Comparison of ENCODE assay signal across 8 cellular contexts in the genomic region with DNA sequence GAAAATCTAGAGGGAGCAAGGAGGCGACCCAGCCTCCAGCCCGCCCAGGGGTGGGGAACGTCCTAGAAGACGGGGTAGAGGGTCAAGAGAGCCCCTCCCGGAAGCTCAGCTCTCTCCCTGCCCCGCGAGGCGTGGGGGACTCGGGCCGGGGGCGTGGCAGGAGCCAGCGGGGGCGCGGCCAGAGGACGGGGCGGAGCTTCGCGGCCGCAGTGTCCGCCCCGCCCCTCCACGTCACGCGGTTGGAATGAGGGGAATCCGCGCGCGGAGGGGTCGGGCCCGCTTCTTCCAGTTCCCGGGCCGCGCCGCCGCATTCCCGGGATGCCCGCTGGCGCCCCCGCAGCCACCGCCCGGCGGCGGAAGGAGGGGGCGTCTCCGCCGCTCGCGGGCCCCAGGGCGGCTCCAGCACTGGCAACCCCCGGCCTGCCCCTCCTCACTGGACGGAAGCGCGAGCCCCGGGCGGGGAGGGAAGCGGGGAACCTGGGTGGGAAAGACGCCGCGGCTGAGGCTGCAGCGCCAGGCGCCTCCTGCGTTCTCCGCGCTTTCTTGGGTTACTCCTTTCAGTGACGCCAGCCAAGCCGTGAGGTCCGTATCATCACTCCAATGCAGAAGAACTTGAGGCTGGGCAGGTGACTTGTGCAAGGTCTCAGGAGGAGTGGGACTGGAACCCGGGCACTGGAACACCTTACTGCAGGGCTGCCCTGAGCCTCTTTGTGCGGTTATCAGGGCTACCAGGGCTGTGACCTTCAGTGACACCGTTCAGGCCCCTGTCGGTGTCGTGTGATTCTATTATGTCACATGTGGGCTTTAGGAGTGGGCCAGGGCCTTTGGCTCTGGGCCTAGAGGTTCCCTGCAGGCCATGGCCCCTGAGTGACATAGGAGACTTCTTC. TPM values are rescaled to one million over a fixed set of nuclear protein-coding genes. Genes with fewer than 3 reads are reported as not detected.
DNase-seq lines count a peak whose midpoint lies in the region; ATAC-seq, FAIRE-seq and TF ChIP-seq lines count a peak whose summit lies in the region.

No MANE protein-coding gene starts in this region.

- intact Hi-C loops in posterior vena cava (cut with DNase I): no loop called here

- H3K4me3 ChIP-seq in astrocyte (ENCODE audit: insufficient read depth, low read depth, low read length): peak overlapping the region; percentile 21
- H3K4me3 ChIP-seq in right atrium auricular region: peak overlapping the region; percentile 39 to 67

- FAIRE-seq in astrocyte (lab: Jason Lieb, UNC): no peak

- H3K9me3 ChIP-seq in astrocyte (ENCODE audit: insufficient read depth, low read depth, low read length) (no peaks in the 10 kb centered on the region), right atrium auricular region (no peaks in the 10 kb centered on the region)

- peak overlapping the region; percentile 86 for H3K4me3 Mint-ChIP-seq in T-helper 1 cell treated with Interleukin-12 subunit alpha and Interleukin-12 subunit beta and Interleukin-4 antibody, amounts not matched to agents 30 μg/mL and 1 μg/mL, for 36 hours
- H3K4me3 Mint-ChIP-seq in astrocyte (ENCODE audit: unreplicated experiment): peak overlapping the region; percentile 64

- DNase-seq in GM13976 (ENCODE audit: low spot score) (peak; percentile 87), HT-29 (ENCODE audit: low spot score) (peak; percentile 85), astrocyte (ENCODE audit: low read depth) (peak; percentile 66), right atrium auricular region (ENCODE audit: low spot score) (peak; percentile 89), posterior vena cava (ENCODE audit: low spot score) (peak; percentile 94), ureter (ENCODE audit: low spot score) (peak; percentile 83)

- H3K36me3 ChIP-seq in astrocyte (ENCODE audit: insufficient read depth, low read length) (no peaks in the 10 kb centered on the region), right atrium auricular region (peaks cover 11% of the 10 kb centered on the region)

- H3K4me1 Mint-ChIP-seq in T-helper 1 cell treated with Interleukin-12 subunit alpha and Interleukin-12 subunit beta and Interleukin-4 antibody, amounts not matched to agents 30 μg/mL and 1 μg/mL, for 36 hours (ENCODE audit: low read depth): peaks cover 16% of the 10 kb centered on the region
- H3K4me1 Mint-ChIP-seq in astrocyte (ENCODE audit: low read depth, unreplicated experiment): peaks cover 15% of the 10 kb centered on the region

- no peaks in the 10 kb centered on the region for H3K9me3 Mint-ChIP-seq in T-helper 1 cell treated with Interleukin-12 subunit alpha and Interleukin-12 subunit beta and Interleukin-4 antibody, amounts not matched to agents 30 μg/mL and 1 μg/mL, for 36 hours
- H3K9me3 Mint-ChIP-seq in astrocyte (ENCODE audit: unreplicated experiment): no peaks in the 10 kb centered on the region

- peaks cover 37% of the 10 kb centered on the region for H3K4me1 ChIP-seq in astrocyte (ENCODE audit: insufficient read depth, low read length)
- H3K4me1 ChIP-seq in right atrium auricular region: peaks cover 0 to 84% of the 10 kb centered on the region in 2 donors

- H2AFZ ChIP-seq in astrocyte (ENCODE audit: low read depth, low read length): peak overlapping the region; percentile 44

- peak overlapping the region; percentile 61 for H3K9ac ChIP-seq in astrocyte (ENCODE audit: low read length)

- TF ChIP-seq CTCF in GM13976 (IDR thresholded peaks at IDR 0.05; ENCODE audit: borderline replicate concordance, control extremely low read depth, extremely low read depth, insufficient read depth, missing control alignments) (no peak), astrocyte (IDR thresholded peaks at IDR 0.05; ENCODE audit: insufficient read depth, low read depth, low read length) (no peak), right atrium auricular region (IDR thresholded peaks at IDR 0.05) (peak in 1 of 2 donors; percentile 20)

- no peak for ATAC-seq in GM21717 (IDR thresholded peaks at IDR 0.05; ENCODE audit: unreplicated experiment)

- H3K4me2 ChIP-seq in astrocyte (ENCODE audit: low read length): peak overlapping the region; percentile 80

- H3K27ac ChIP-seq in astrocyte (ENCODE audit: low read depth, low read length) (peak overlapping the region; percentile 67), right atrium auricular region (peak overlapping the region; percentile 98 to 99)

- H3K36me3 Mint-ChIP-seq in T-helper 1 cell treated with Interleukin-12 subunit alpha and Interleukin-12 subunit beta and Interleukin-4 antibody, amounts not matched to agents 30 μg/mL and 1 μg/mL, for 36 hours (ENCODE audit: low read depth): peaks cover 1% of the 10 kb centered on the region
- peaks cover 3% of the 10 kb centered on the region for H3K36me3 Mint-ChIP-seq in astrocyte (ENCODE audit: low read depth, unreplicated experiment)

- peaks cover 13% of the 10 kb centered on the region for H4K20me1 ChIP-seq in astrocyte (ENCODE audit: insufficient read depth, low read length)

- peak overlapping the region; percentile 70 for H3K27ac Mint-ChIP-seq in T-helper 1 cell treated with Interleukin-12 subunit alpha and Interleukin-12 subunit beta and Interleukin-4 antibody, amounts not matched to agents 30 μg/mL and 1 μg/mL, for 36 hours
- peak overlapping the region; percentile 96 for H3K27ac Mint-ChIP-seq in astrocyte (ENCODE audit: unreplicated experiment)

- in situ Hi-C loops in GM13976 (cut with MboI; ENCODE audit: low sequenced_read_pairs, unreplicated experiment): no loop called here

- peaks cover 35% of the 10 kb centered on the region for H3K79me2 ChIP-seq in astrocyte (ENCODE audit: insufficient read depth, low read length)

- H3K27me3 ChIP-seq in astrocyte (ENCODE audit: insufficient read depth, low read length) (no peaks in the 10 kb centered on the region), right atrium auricular region (no peaks in the 10 kb centered on the region)

- no peaks in the 10 kb centered on the region for H3K27me3 Mint-ChIP-seq in T-helper 1 cell treated with Interleukin-12 subunit alpha and Interleukin-12 subunit beta and Interleukin-4 antibody, amounts not matched to agents 30 μg/mL and 1 μg/mL, for 36 hours (ENCODE audit: low read depth)
- no peaks in the 10 kb centered on the region for H3K27me3 Mint-ChIP-seq in astrocyte (ENCODE audit: low read depth, unreplicated experiment)

RNA-seq across cellular contexts. Expression of a gene that starts 4.3 kb away (rescaled TPM):
- 188 and 200 TPM in 2 replicates for total RNA-seq in HT-29 (2014; rRNA removed; shearing (Covaris generic))
- total RNA-seq in astrocyte (132 and 134 TPM in 2 replicates), right atrium auricular region (100 to 1,000 TPM in 1 of 2 donors, 10 to 100 TPM in 1; 83.6 to 161 TPM), posterior vena cava (100 to 1,000 TPM; 270 to 381 TPM), ureter (243 TPM)

RNA-seq across cellular contexts. Expression of a gene that starts 28.2 kb away (rescaled TPM):
- 51.5 and 75.5 TPM in 2 replicates for total RNA-seq in HT-29 (2014; rRNA removed; shearing (Covaris generic))
- 26.4 and 26.7 TPM in 2 replicates for total RNA-seq in astrocyte
- total RNA-seq in right atrium auricular region: 10 to 100 TPM; 64.9 to 78.1 TPM
- total RNA-seq in posterior vena cava: 10 to 100 TPM; 23.5 to 25.2 TPM
- total RNA-seq in ureter: 50.7 TPM

RNA-seq across cellular contexts. Expression of a gene that starts 32.1 kb away (rescaled TPM):
- total RNA-seq in HT-29 (2014; rRNA removed; shearing (Covaris generic)): 28.8 and 28.9 TPM in 2 replicates
- total RNA-seq in astrocyte: 81.1 and 83.5 TPM in 2 replicates
- total RNA-seq in right atrium auricular region: 10 to 100 TPM; 36.0 to 49.8 TPM
- 10 to 100 TPM; 56.6 to 58.0 TPM for total RNA-seq in posterior vena cava
- 49.6 TPM for total RNA-seq in ureter
